1 cellular context compared by ENCODE assay signal in genomic region chr1:181632492-181632891, GRCh38.
TF ChIP-seq lines count a peak whose summit lies in the region.

No MANE protein-coding gene starts in this region.

TF ChIP-seq in HepG2, 621 proteins besides CTCF, POLR2A, EP300 and RAD21 (continued from another document):
- TF ChIP-seq, protein P1, sequence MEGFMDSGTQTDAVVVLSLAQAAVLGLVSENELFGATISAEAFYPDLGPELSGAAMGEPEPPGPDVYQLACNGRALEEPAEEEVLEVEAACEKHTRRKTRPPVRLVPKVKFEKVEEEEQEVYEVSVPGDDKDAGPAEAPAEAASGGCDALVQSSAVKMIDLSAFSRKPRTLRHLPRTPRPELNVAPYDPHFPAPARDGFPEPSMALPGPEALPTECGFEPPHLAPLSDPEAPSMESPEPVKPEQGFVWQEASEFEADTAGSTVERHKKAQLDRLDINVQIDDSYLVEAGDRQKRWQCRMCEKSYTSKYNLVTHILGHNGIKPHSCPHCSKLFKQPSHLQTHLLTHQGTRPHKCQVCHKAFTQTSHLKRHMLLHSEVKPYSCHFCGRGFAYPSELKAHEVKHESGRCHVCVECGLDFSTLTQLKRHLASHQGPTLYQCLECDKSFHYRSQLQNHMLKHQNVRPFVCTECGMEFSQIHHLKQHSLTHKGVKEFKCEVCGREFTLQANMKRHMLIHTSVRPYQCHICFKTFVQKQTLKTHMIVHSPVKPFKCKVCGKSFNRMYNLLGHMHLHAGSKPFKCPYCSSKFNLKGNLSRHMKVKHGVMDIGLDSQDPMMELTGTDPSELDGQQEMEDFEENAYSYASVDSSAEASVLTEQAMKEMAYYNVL (CRISPR knock-in tag; IDR thresholded peaks at IDR 0.05; ENCODE audit: borderline replicate concordance): no peak
- TF ChIP-seq KDM2A (CRISPR knock-in tag; IDR thresholded peaks at IDR 0.05; ENCODE audit: borderline replicate concordance, low read depth): no peak
- TF ChIP-seq ZNF891 (CRISPR knock-in tag; IDR thresholded peaks at IDR 0.05): no peak
- TF ChIP-seq ZNF333 (CRISPR knock-in tag; IDR thresholded peaks at IDR 0.05; ENCODE audit: borderline replicate concordance): no peak
- TF ChIP-seq THAP7 (CRISPR knock-in tag; IDR thresholded peaks at IDR 0.05): no peak
- TF ChIP-seq AKAP8 (CRISPR knock-in tag; IDR thresholded peaks at IDR 0.05): no peak
- no peak for TF ChIP-seq FOXK2 (IDR thresholded peaks at IDR 0.05)
- TF ChIP-seq, protein P2, sequence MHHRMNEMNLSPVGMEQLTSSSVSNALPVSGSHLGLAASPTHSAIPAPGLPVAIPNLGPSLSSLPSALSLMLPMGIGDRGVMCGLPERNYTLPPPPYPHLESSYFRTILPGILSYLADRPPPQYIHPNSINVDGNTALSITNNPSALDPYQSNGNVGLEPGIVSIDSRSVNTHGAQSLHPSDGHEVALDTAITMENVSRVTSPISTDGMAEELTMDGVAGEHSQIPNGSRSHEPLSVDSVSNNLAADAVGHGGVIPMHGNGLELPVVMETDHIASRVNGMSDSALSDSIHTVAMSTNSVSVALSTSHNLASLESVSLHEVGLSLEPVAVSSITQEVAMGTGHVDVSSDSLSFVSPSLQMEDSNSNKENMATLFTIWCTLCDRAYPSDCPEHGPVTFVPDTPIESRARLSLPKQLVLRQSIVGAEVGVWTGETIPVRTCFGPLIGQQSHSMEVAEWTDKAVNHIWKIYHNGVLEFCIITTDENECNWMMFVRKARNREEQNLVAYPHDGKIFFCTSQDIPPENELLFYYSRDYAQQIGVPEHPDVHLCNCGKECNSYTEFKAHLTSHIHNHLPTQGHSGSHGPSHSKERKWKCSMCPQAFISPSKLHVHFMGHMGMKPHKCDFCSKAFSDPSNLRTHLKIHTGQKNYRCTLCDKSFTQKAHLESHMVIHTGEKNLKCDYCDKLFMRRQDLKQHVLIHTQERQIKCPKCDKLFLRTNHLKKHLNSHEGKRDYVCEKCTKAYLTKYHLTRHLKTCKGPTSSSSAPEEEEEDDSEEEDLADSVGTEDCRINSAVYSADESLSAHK (CRISPR knock-in tag; IDR thresholded peaks at IDR 0.05; ENCODE audit: borderline replicate concordance): no peak
- TF ChIP-seq STAG1 (CRISPR knock-in tag; IDR thresholded peaks at IDR 0.05): no peak
- no peak for TF ChIP-seq TBP (CRISPR knock-in tag; IDR thresholded peaks at IDR 0.05)
- TF ChIP-seq ZGPAT (CRISPR knock-in tag; IDR thresholded peaks at IDR 0.05): no peak
- TF ChIP-seq ZMYM3 (CRISPR knock-in tag; IDR thresholded peaks at IDR 0.05): no peak
TF ChIP-seq in HepG2: peak in this region for 0.
